In the genomic region with DNA sequence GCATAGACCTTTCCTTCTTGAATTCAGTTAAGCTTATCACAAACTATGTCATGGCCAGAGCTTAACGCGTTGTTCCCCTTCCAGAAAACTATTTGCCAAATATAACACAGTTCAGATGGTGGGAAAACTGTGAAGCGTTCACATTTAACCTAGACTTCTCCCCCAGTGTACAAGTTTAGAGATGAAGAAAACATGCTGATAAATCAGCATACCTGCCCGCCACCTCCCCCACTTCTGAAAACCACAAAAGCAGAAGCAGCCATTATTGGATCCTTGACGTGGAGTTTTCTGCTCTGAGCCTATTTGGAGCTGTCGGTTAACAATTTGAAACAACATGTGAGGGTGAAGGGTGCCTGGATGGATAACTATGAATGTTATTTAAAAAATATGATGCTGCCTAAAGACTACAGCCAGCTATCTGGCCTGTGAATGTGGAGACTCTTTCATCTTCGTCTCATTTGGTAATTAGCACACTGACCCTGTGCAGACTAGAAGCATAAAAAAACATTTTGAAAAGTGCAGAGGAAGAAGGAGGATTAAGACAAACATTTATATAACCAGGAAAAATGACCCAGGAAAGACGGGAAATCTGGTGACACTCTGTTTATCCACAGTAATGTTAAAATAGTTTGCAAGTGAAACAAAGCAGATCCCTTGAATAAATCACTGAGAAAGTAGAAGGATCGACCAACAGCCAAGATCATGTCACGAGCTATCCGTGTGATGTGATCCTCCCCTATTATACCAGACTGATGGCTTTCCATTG, we compare ENCODE assay signal across 13 cellular contexts.
DNase-seq lines count a peak whose midpoint lies in the region; ATAC-seq and TF ChIP-seq lines count a peak whose summit lies in the region.
"Had no signal": no experiment of that assay in that cellular context is flagged by ENCODE, and none has a peak within 500 bp of the region (broad histone marks: within the 10 kb centered on the region; RNA-seq: fewer than 3 reads in every experiment).

No MANE protein-coding gene starts in this region.

- H3K9me3 ChIP-seq in cardiac muscle cell (ENCODE audit: low read depth) (no peaks in the 10 kb centered on the region), sigmoid colon (peaks cover 0 to 8% (median 0%) of the 10 kb centered on the region in 4 donors)
- H3K9me3 ChIP-seq: SJSA1 had no signal

- TF ChIP-seq POLR2A in sigmoid colon (IDR thresholded peaks at IDR 0.05): no peak

- H3K27ac Mint-ChIP-seq in activated CD4-positive, alpha-beta memory T cell treated with anti-CD3 and anti-CD28 coated beads, Interleukin-2, amount 10 ng/mL, durations not matched to agents 7 days and 5 days: no peak overlapping the region

- 47 to 79% methylated on average over 11 of the region's 11 CpGs for WGBS in sigmoid colon, 2 donors

- H3K36me3 ChIP-seq in cardiac muscle cell (no peaks in the 10 kb centered on the region), sigmoid colon (no peaks in the 10 kb centered on the region)
- H3K36me3 ChIP-seq: SJSA1 had no signal

- POLR2A ChIA-PET in activated CD4-positive, alpha-beta memory T cell treated with anti-CD3 and anti-CD28 coated beads, Interleukin-2, amount 10 ng/mL, durations not matched to agents 7 days and 5 days (lab: Charles Lee): no interaction called here

- no peak overlapping the region for H3K4me3 Mint-ChIP-seq in activated CD4-positive, alpha-beta memory T cell treated with anti-CD3 and anti-CD28 coated beads, Interleukin-2, amount 10 ng/mL, durations not matched to agents 7 days and 5 days

- CTCF ChIA-PET in activated CD4-positive, alpha-beta memory T cell treated with anti-CD3 and anti-CD28 coated beads, Interleukin-2, amount 10 ng/mL, durations not matched to agents 7 days and 5 days (lab: Charles Lee): interaction anchor here (0.5 to 1.4 kb wide), 2 partner anchors 12 to 348 kb away, joined by 4 to 7 read pairs; no protein-coding TSS in a partner anchor

- no peaks in the 10 kb centered on the region for H3K9me3 Mint-ChIP-seq in activated CD4-positive, alpha-beta memory T cell treated with anti-CD3 and anti-CD28 coated beads, Interleukin-2, amount 10 ng/mL, durations not matched to agents 7 days and 5 days

- no peak overlapping the region for H3K4me3 ChIP-seq in cardiac muscle cell
- H3K4me3 ChIP-seq in sigmoid colon: peak overlapping the region in 1 of 4 donors; percentile 9
- H3K4me3 ChIP-seq: SJSA1 had no signal

- H3K4me1 ChIP-seq in cardiac muscle cell (ENCODE audit: low read depth): peaks cover 7% of the 10 kb centered on the region
- H3K4me1 ChIP-seq in sigmoid colon: peaks cover 0 to 39% (median 21%) of the 10 kb centered on the region in 4 donors
- H3K4me1 ChIP-seq: SJSA1 had no signal

- H3K27me3 Mint-ChIP-seq in activated CD4-positive, alpha-beta memory T cell treated with anti-CD3 and anti-CD28 coated beads, Interleukin-2, amount 10 ng/mL, durations not matched to agents 7 days and 5 days: no peaks in the 10 kb centered on the region

- intact Hi-C loops in sigmoid colon (cut with DNase I): loop anchor here (5.0 kb wide), 1 partner anchor 35 kb away; no protein-coding TSS in a partner anchor

- TF ChIP-seq CTCF in cardiac muscle cell (IDR thresholded peaks at IDR 0.05; ENCODE audit: low read depth, low read length) (no peak), sigmoid colon (IDR thresholded peaks at IDR 0.05) (no peak)

- no peaks in the 10 kb centered on the region for H3K36me3 Mint-ChIP-seq in activated CD4-positive, alpha-beta memory T cell treated with anti-CD3 and anti-CD28 coated beads, Interleukin-2, amount 10 ng/mL, durations not matched to agents 7 days and 5 days (ENCODE audit: low read depth)

- ATAC-seq in GM19351 (IDR thresholded peaks at IDR 0.05; ENCODE audit: unreplicated experiment) (peak; percentile 55), GM21381 (IDR thresholded peaks at IDR 0.05; ENCODE audit: unreplicated experiment) (no peak)

- H3K4me1 Mint-ChIP-seq in activated CD4-positive, alpha-beta memory T cell treated with anti-CD3 and anti-CD28 coated beads, Interleukin-2, amount 10 ng/mL, durations not matched to agents 7 days and 5 days: peaks cover 12% of the 10 kb centered on the region

- H3K27ac ChIP-seq in cardiac muscle cell: peak overlapping the region; percentile 19
- peak overlapping the region; percentile 48 to 81 (median 74) for H3K27ac ChIP-seq in sigmoid colon
- H3K27ac ChIP-seq: SJSA1 had no signal

- DNase-seq in OCI-M1 (lab: John Stamatoyannopoulos, UW) (peak; percentile 88), cardiac muscle cell (ENCODE audit: low read depth in 1 of 2, low spot score in 1 of 2) (peak in 1 of 2 donors; percentile 96), sigmoid colon (no peak), DMS153 treated with DMSO at 0.1 percent for 48 hours (lab: John Stamatoyannopoulos, UW; ENCODE audit: unreplicated experiment) (no peak)
- no peak for DNase-seq in activated CD4-positive, alpha-beta memory T cell treated with anti-CD3 and anti-CD28 coated beads, Interleukin-2, amount 10 ng/mL, durations not matched to agents 7 days and 5 days
- DNase-seq in activated CD8-positive, alpha-beta memory T cell treated with anti-CD3 and anti-CD28 coated beads for 24 hours: no peak
- DNase-seq: DMS79 treated with DMSO at 0.1 percent for 48 hours; erythroblast; posterior cingulate gyrus; stimulated activated naive CD4-positive, alpha-beta T cell treated with Interleukin-2 at 50 U/mL for 16 hours had no signal

- peak; percentile 72 to 88 (median 80) for TF ChIP-seq EP300 in sigmoid colon (IDR thresholded peaks at IDR 0.05)

- H3K27me3 ChIP-seq in cardiac muscle cell (no peaks in the 10 kb centered on the region), sigmoid colon (no peaks in the 10 kb centered on the region)
- H3K27me3 ChIP-seq: SJSA1 had no signal
